Comparison of ENCODE assay signal across 1 cellular context in genomic region chr5:117680421-117680820, GRCh38.
TF ChIP-seq lines count a peak whose summit lies in the region.

No MANE protein-coding gene starts in this region.

TF ChIP-seq in IMR-90, 13 proteins besides CTCF, POLR2A, EP300 and RAD21:
- TF ChIP-seq BHLHE40 (IDR thresholded peaks at IDR 0.05; ENCODE audit: low read depth, low read length) (no peak), MAZ (IDR thresholded peaks at IDR 0.05; ENCODE audit: borderline replicate concordance, low read depth, low read length) (no peak), RFX5 (IDR thresholded peaks at IDR 0.05; ENCODE audit: low read depth, low read length) (no peak), FOS (IDR thresholded peaks at IDR 0.05; ENCODE audit: low read depth, low read length) (no peak), MAFK (IDR thresholded peaks at IDR 0.05; ENCODE audit: low read depth, low read length) (no peak), CEBPB (IDR thresholded peaks at IDR 0.05; ENCODE audit: low read depth, low read length) (no peak), USF2 (IDR thresholded peaks at IDR 0.05; ENCODE audit: low read depth, low read length) (no peak), ELK1 (IDR thresholded peaks at IDR 0.05; ENCODE audit: borderline replicate concordance, low read depth, low read length) (no peak), CHD1 (IDR thresholded peaks at IDR 0.05; ENCODE audit: low read depth, low read length) (no peak)
